8 cellular contexts compared by ENCODE assay signal in the genomic region with DNA sequence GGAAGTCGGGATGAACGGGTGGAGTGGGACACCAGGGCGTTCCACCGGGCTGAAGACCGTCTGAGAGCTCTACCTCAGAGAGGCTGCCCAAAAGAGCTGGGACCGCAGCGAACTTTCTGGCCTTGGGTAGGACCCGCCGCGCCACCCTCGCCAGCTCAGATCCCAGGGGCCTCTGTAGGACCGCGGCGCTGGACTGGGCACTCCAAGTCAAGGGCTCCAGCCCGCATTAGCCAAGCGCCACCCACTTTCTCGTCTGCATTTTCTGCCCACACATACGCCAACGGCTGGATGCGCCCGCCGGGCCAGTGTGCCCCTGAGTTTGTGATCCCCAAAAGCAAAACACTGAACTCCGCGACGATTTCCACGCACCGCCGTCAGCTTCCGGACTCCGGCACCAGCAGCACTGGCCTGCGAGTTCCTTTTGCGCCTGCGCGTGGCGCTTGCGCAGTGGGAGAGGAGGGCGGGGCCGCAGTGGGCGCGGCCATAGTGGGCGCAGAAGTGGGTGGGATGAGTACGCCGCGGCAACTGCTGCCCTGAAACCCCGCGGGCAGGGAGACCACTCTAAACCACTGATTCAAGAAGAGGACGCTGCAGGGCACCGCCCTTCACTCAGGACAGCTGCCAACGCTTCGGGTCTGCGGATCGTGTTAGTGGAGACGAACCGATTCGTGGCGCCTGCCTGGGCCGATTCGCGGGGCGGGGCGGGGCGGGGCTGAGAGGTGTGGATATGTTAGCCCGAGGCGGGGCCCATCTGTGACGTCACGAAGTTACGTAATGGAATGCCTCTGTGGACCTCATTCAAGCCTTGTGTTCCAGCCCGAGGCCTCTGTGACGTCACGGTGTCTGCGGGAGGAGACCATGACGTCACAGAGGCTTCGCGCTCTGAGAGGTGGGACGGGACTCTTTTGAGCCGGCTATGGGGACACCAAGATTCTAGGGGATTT. TPM values are rescaled to one million over a fixed set of nuclear protein-coding genes. Genes with fewer than 3 reads are reported as not detected.
A peak's percentile ranks its signal among the peaks of the same experiment; 100 is the strongest.
DNase-seq lines count a peak whose midpoint lies in the region; ATAC-seq, FAIRE-seq and TF ChIP-seq lines count a peak whose summit lies in the region.

No MANE protein-coding gene starts in this region.

- H3K23ac ChIP-seq in H1 (ENCODE audit: insufficient read length), result no peak overlapping the region

- TF ChIP-seq CTCF in Calu3 (IDR thresholded peaks at IDR 0.05; ENCODE audit: unreplicated experiment) (no peak), H1 (IDR thresholded peaks at IDR 0.05; ENCODE audit: control extremely low read depth in 1 of 3, insufficient read depth in 1 of 3, low read depth in 1 of 3, low read length in 3 of 3) (no peak)

- no peaks in the 10 kb centered on the region for H3K79me2 ChIP-seq in H1 (ENCODE audit: control insufficient read depth in 1 of 2, insufficient read depth in 2 of 2, low read length in 2 of 2)

- H4K91ac ChIP-seq in H1 (replicated peaks; ENCODE audit: insufficient read length, low read length), result peak overlapping the region; percentile 52

- intact Hi-C loops in Calu3 (cut with micrococcal nuclease; ENCODE audit: unreplicated experiment), result loop anchor here (5.0 to 10.0 kb wide), 2 partner anchors 203 to 356 kb away; no protein-coding TSS in a partner anchor

- H3K27ac Mint-ChIP-seq in Calu3 (ENCODE audit: unreplicated experiment), result peak overlapping the region; percentile 98

- H3K18ac ChIP-seq in H1 (ENCODE audit: extremely low read depth, low read length), result peak overlapping the region; percentile 99

- peak overlapping the region; percentile 69 to 78 for H3K4me2 ChIP-seq in H1 (ENCODE audit: insufficient read depth in 1 of 2, low read depth in 2 of 2, low read length in 2 of 2)

- TF ChIP-seq RAD21 in H1 (IDR thresholded peaks at IDR 0.05 in 1 of 2, conservative IDR thresholded peaks at IDR 0.05 in 1 of 2; ENCODE audit: low read depth in 2 of 2, low read length in 2 of 2), result no peak; a peak in 1 of 4 replicates

- WGBS in H1 (ENCODE audit: extremely low coverage in 1 of 2, insufficient coverage in 1 of 2, insufficient read length in 1 of 2, insufficient replicate concordance in 2 of 2, low coverage in 1 of 2, low lambda C conversion rate in 2 of 2, missing lambda C conversion rate in 1 of 2), 2 experiments, result 6% methylated on average over 61 of the region's 76 CpGs; no CpG with 5 or more reads in 1 of the 2 experiments

- no peaks in the 10 kb centered on the region for H3K9me3 ChIP-seq in H1 (ENCODE audit: insufficient read depth in 2 of 2, low read depth in 1 of 2, low read length in 1 of 2)

- peak overlapping the region; percentile 95; the same call in 1 of the 2 replicates for H4K8ac ChIP-seq in H1 (ENCODE audit: extremely low read depth, insufficient read depth, low read length)

- H2BK5ac ChIP-seq in H1 (ENCODE audit: low read depth, low read length), result peak overlapping the region; percentile 44; the same call in 1 of the 2 replicates

- peak overlapping the region; percentile 97 for H2AFZ ChIP-seq in H1 (ENCODE audit: low read length)

- no peak overlapping the region for H3K4ac ChIP-seq in H1 (replicated peaks; ENCODE audit: insufficient read length, low read depth, low read length)

- CTCF ChIA-PET in Calu3 (lab: Charles Lee), result interaction anchor here (0.6 to 1.2 kb wide), 4 partner anchors 10 to 827 kb away, joined by 3 to 9 read pairs (median 6); a partner anchor contains a TSS
- CTCF ChIA-PET in H1 (lab: Charles Lee; ENCODE audit: partially characterized antibody), result interaction anchor here (0.8 to 7.5 kb wide), 17 partner anchors 10 to 912 kb away, joined by 3 to 104 read pairs (median 4); a partner anchor contains a TSS

- H3K23me2 ChIP-seq in H1 (ENCODE audit: low read depth, low read length), result no peaks in the 10 kb centered on the region; the same call in 1 of the 2 replicates

- H2BK20ac ChIP-seq in H1 (ENCODE audit: low read length), result no peak overlapping the region

- peak; percentile 93 for ATAC-seq in GM21423 (IDR thresholded peaks at IDR 0.05; ENCODE audit: unreplicated experiment)

- no peaks in the 10 kb centered on the region for H3K27me3 Mint-ChIP-seq in Calu3 (ENCODE audit: unreplicated experiment)

- H2BK15ac ChIP-seq in H1 (ENCODE audit: low read length), result peak overlapping the region; percentile 46; the same call in 1 of the 2 replicates

- no peak overlapping the region for H2BK120ac ChIP-seq in H1 (replicated peaks; ENCODE audit: low read depth, low read length)

- peak overlapping the region; percentile 79 to 92 (median 84) for H3K4me3 ChIP-seq in H1 (ENCODE audit: extremely low read depth in 1 of 4, insufficient read depth in 2 of 4, low read depth in 3 of 4, low read length in 4 of 4)

- peak; percentile 65 for FAIRE-seq in H1 (lab: Jason Lieb, UNC)

- H4K5ac ChIP-seq in H1 (ENCODE audit: insufficient read length, low read depth, low read length), result peak overlapping the region; percentile 69

- H3K36me3 Mint-ChIP-seq in Calu3 (ENCODE audit: insufficient read depth, unreplicated experiment), result peaks cover 14% of the 10 kb centered on the region

- H4K20me1 ChIP-seq in H1 (replicated peaks in 1 of 2; ENCODE audit: control insufficient read depth in 1 of 2, insufficient read depth in 2 of 2, low read length in 2 of 2), result peaks cover 6 to 10% of the 10 kb centered on the region in 2 experiments

- H3K4me1 ChIP-seq in H1 (replicated peaks in 1 of 4; ENCODE audit: control insufficient read depth in 3 of 4, insufficient read depth in 4 of 4, low read length in 3 of 4), result peaks cover 0 to 11% (median 3%) of the 10 kb centered on the region in 4 experiments; a peak in 6 of 7 replicates

- no peaks in the 10 kb centered on the region for H3K4me1 Mint-ChIP-seq in Calu3 (ENCODE audit: low read depth, unreplicated experiment)

- 0 out of 2 replicates have a peak overlapping the region, but pooled peaks have one; percentile 39 for H2BK12ac ChIP-seq in H1 (ENCODE audit: low read depth, low read length)

- H3K36me3 ChIP-seq in H1 (ENCODE audit: control insufficient read depth in 2 of 4, insufficient read depth in 4 of 4, low read length in 3 of 4), result no peaks in the 10 kb centered on the region

- no peak for TF ChIP-seq EP300 in H1 (IDR thresholded peaks at IDR 0.05; ENCODE audit: borderline replicate concordance in 1 of 2, low read depth in 2 of 2, low read length in 2 of 2)

- H3K9ac ChIP-seq in H1 (replicated peaks in 1 of 4; ENCODE audit: extremely low read depth in 1 of 4, low read depth in 3 of 4, low read length in 3 of 4), result peak overlapping the region; percentile 56 to 76 (median 70)

- H3K4me3 Mint-ChIP-seq in Calu3 (ENCODE audit: low read depth, unreplicated experiment), result peak overlapping the region; percentile 95

- no peak overlapping the region for H3K27ac ChIP-seq in H1 (ENCODE audit: low read depth, low read length)

- TSS peak; percentile 76 for BruUV-seq in Calu3 (replicated peaks; lab: Mats Ljungman, UMichigan)

- H3K9me3 Mint-ChIP-seq in Calu3 (ENCODE audit: low read depth, unreplicated experiment), result no peaks in the 10 kb centered on the region

- peaks cover 39 to 47% (median 45%) of the 10 kb centered on the region in 4 experiments for H3K27me3 ChIP-seq in H1 (replicated peaks in 1 of 4; ENCODE audit: control insufficient read depth in 3 of 4, extremely low read depth in 1 of 4, insufficient read depth in 3 of 4, low read length in 3 of 4)

- H3K79me1 ChIP-seq in H1 (ENCODE audit: low read depth, low read length), result no peaks in the 10 kb centered on the region; the same call in 1 of the 2 replicates

- TF ChIP-seq POLR2A in H1 (IDR thresholded peaks at IDR 0.05; ENCODE audit: control extremely low read depth in 1 of 2, low read depth in 2 of 2, low read length in 2 of 2), result peak in 1 of 2 experiments; percentile 76; a peak in 2 of 3 replicates

- H2AK5ac ChIP-seq in H1 (ENCODE audit: low read depth, low read length), result no peak overlapping the region

- DNase-seq in Calu3, result peak; percentile 96
- peak; percentile 41 to 96 (median 88) for DNase-seq in HUDEP-2 (lab: John Stamatoyannopoulos, UW; ENCODE audit: unreplicated experiment in 76 of 76)
- peak; percentile 83 for DNase-seq in NOMO-1 treated with DMSO at 0.1 percent for 48 hours (lab: John Stamatoyannopoulos, UW; ENCODE audit: unreplicated experiment)
- DNase-seq in activated CD8-positive, alpha-beta memory T cell treated with anti-CD3 and anti-CD28 coated beads, Interleukin-2, amount 50 U/mL, for 1 hour (ENCODE audit: extremely low read depth), result peak; percentile 96
- DNase-seq in H1 (ENCODE audit: low read depth in 1 of 2, low spot score in 2 of 2), result peak in 1 of 2 experiments; percentile 97
- peak; percentile 98 for DNase-seq in mesenteric fat pad (ENCODE audit: low spot score)
- DNase-seq in stimulated activated CD8-positive, alpha-beta memory T cell treated with anti-CD3 and anti-CD28 coated beads, Interleukin-12 subunit alpha, Interleukin-12 subunit beta, amount 100 ng/mL, for 4 hours (ENCODE audit: low read depth), result peak; percentile 94

- H3K56ac ChIP-seq in H1 (replicated peaks; ENCODE audit: insufficient read length, low read depth, low read length), result peak overlapping the region; percentile 84

- no peak overlapping the region for H3K14ac ChIP-seq in H1 (ENCODE audit: insufficient read length)

- POLR2A ChIA-PET in H1 (lab: Charles Lee; ENCODE audit: partially characterized antibody), result interaction anchor here (1.3 kb wide), 1 partner anchor 51 kb away, joined by 3 read pairs; no protein-coding TSS in a partner anchor

TF ChIP-seq in H1, 55 proteins besides CTCF, POLR2A, EP300 and RAD21 (continues in another document):
- TF ChIP-seq HDAC2 (IDR thresholded peaks at IDR 0.05; ENCODE audit: borderline replicate concordance in 1 of 2, low read depth in 2 of 2, low read length in 2 of 2) (peak; percentile 3 to 24; a peak in 1 of 4 replicates), NRF1 (IDR thresholded peaks at IDR 0.05; ENCODE audit: low read depth, low read length) (peak; percentile 79), KDM4A (IDR thresholded peaks at IDR 0.05; ENCODE audit: low read depth, low read length, severe bottlenecking) (peak; percentile 92), FOSL1 (IDR thresholded peaks at IDR 0.05; ENCODE audit: insufficient read depth, low read depth, low read length) (no peak), CTBP2 (IDR thresholded peaks at IDR 0.05; ENCODE audit: borderline replicate concordance, insufficient read depth, insufficient read length, low read length) (no peak), YY1 (IDR thresholded peaks at IDR 0.05; ENCODE audit: low read depth, low read length) (peak; percentile 54)

RNA-seq across cellular contexts. Expression of a gene that starts 10.5 kb away (rescaled TPM):
- total RNA-seq in Calu3 (2022), result 1.3 and 1.4 TPM in 2 replicates
- 0.22 TPM in 1 of 2 replicates, not detected in the other for total RNA-seq in H1 (2021; fragmentation: NEBNext Ultra II Directional; extraction: Animal tissue kit (Norgen Biotek cat#: 25700))
- 0.05 TPM in 2 replicates for polyA plus RNA-seq in H1 (2011; rRNA removed)
- not detected for polyA plus RNA-seq in H1 (2011; cell fraction: cytosol; rRNA removed)
- polyA plus RNA-seq in H1 (2011; cell fraction: nucleus; rRNA removed), result 0.09 TPM
- not detected in 4 replicates for polyA plus RNA-seq in H1 (2012, experiment 1 of 2)
- 0.13 TPM for polyA plus RNA-seq in H1 (2012, experiment 2 of 2)
- 0.06 TPM for polyA plus RNA-seq in H1 (2013, experiment 1 of 2)
- 0.04 TPM for polyA plus RNA-seq in H1 (2013, experiment 2 of 2)
- 0.06 TPM in 1 of 2 replicates, not detected in the other for polyA minus RNA-seq in H1 (2011; rRNA and poly(A)+ RNA removed)
- not detected for polyA minus RNA-seq in H1 (2011; cell fraction: cytosol; rRNA and poly(A)+ RNA removed)
- 0.10 TPM for polyA minus RNA-seq in H1 (2011; cell fraction: nucleus; rRNA and poly(A)+ RNA removed)
- total RNA-seq in mesenteric fat pad, result 41.6 TPM

Comparison
In these comparisons a context has a peak if more than half of its experiments do, and no peak if none do; other contexts are left out.
1. RNA of a gene that starts 10.5 kb away (total RNA-seq): 41.6 TPM in mesenteric fat pad (single experiment); 1.3 to 1.4 TPM in Calu3 and 0.22 TPM in H1; every median in the first group is over 10 times any median in the second.